19 cellular contexts compared by ENCODE assay signal in genomic region chr4:8285143-8285975, GRCh38. TPM values are rescaled to one million over a fixed set of nuclear protein-coding genes. Genes with fewer than 3 reads are reported as not detected.
"Had no signal": no experiment of that assay in that cellular context is flagged by ENCODE, and none has a peak within 500 bp of the region (broad histone marks: within the 10 kb centered on the region; RNA-seq: fewer than 3 reads in every experiment).

No MANE protein-coding gene starts in this region.

- H3K4me3 ChIP-seq: body of pancreas, prostate gland, thyroid gland had no signal

- H3K4me1 ChIP-seq: body of pancreas, thyroid gland had no signal

- H3K27me3 ChIP-seq: body of pancreas, thyroid gland had no signal

- H3K9me3 ChIP-seq: body of pancreas, prostate gland, thyroid gland had no signal

- H3K27ac ChIP-seq: body of pancreas, prostate gland, thyroid gland had no signal

- FAIRE-seq: urothelium cell line had no signal

- H3K27ac Mint-ChIP-seq: activated B cell treated with CpG ODN at 0.5 μM for 24 hours; activated CD8-positive, alpha-beta T cell treated with anti-CD3 and anti-CD28 coated beads for 36 hours; naive thymus-derived CD4-positive, alpha-beta T cell; T-helper 2 cell treated with Interferon-gamma antibody and Interleukin-4, amounts not matched to agents 5 μg/mL and 100 μg/mL, for 36 hours had no signal

- H3K9me3 Mint-ChIP-seq: activated B cell treated with CpG ODN at 0.5 μM for 24 hours; activated CD8-positive, alpha-beta T cell treated with anti-CD3 and anti-CD28 coated beads for 36 hours; activated T-cell treated with anti-CD3 and anti-CD28 coated beads, Interleukin-2, amount 50 U/mL, for 4 hours; central memory CD8-positive, alpha-beta T cell; naive thymus-derived CD4-positive, alpha-beta T cell; T-helper 2 cell treated with Interferon-gamma antibody and Interleukin-4, amounts not matched to agents 5 μg/mL and 100 μg/mL, for 36 hours had no signal

- ATAC-seq: activated CD8-positive, alpha-beta T cell treated with anti-CD3 and anti-CD28 coated beads for 36 hours; activated T-cell treated with anti-CD3 and anti-CD28 coated beads, Interleukin-2, amount 50 U/mL, for 4 hours; body of pancreas; naive thymus-derived CD4-positive, alpha-beta T cell had no signal

- H3K36me3 Mint-ChIP-seq: naive thymus-derived CD4-positive, alpha-beta T cell had no signal

- H3K36me3 ChIP-seq: prostate gland, thyroid gland had no signal

- H3K27me3 Mint-ChIP-seq: activated CD8-positive, alpha-beta T cell treated with anti-CD3 and anti-CD28 coated beads for 36 hours; central memory CD8-positive, alpha-beta T cell; naive thymus-derived CD4-positive, alpha-beta T cell had no signal

- H3K4me1 Mint-ChIP-seq: central memory CD8-positive, alpha-beta T cell had no signal

- H3K4me3 Mint-ChIP-seq: activated B cell treated with CpG ODN at 0.5 μM for 24 hours; activated CD8-positive, alpha-beta T cell treated with anti-CD3 and anti-CD28 coated beads for 36 hours; activated T-cell treated with anti-CD3 and anti-CD28 coated beads, Interleukin-2, amount 50 U/mL, for 4 hours; central memory CD8-positive, alpha-beta T cell; naive thymus-derived CD4-positive, alpha-beta T cell; T-helper 2 cell treated with Interferon-gamma antibody and Interleukin-4, amounts not matched to agents 5 μg/mL and 100 μg/mL, for 36 hours had no signal

- DNase-seq: activated B cell treated with CpG ODN at 0.5 μM for 24 hours; activated CD4-positive, alpha-beta T cell treated with anti-CD3 and anti-CD28 coated beads for 48 hours; activated CD8-positive, alpha-beta T cell treated with anti-CD3 and anti-CD28 coated beads for 36 hours; activated effector memory CD4-positive, alpha-beta T cell treated with Interleukin-2 at 50 U/mL for 16 hours; activated naive CD4-positive, alpha-beta T cell treated with anti-CD3 and anti-CD28 coated beads, Interleukin-2, amount 50 U/mL, for 16 hours; activated T-cell treated with anti-CD3 and anti-CD28 coated beads, Interleukin-2, amount 50 U/mL, for 4 hours; body of pancreas; effector memory CD4-positive, alpha-beta T cell; foreskin fibroblast; naive thymus-derived CD4-positive, alpha-beta T cell; nucleus accumbens; stimulated activated CD4-positive, alpha-beta T cell treated with anti-CD3 and anti-CD28 coated beads, Interleukin-12 subunit alpha, Interleukin-12 subunit beta, amount 100 ng/mL, for 4 hours; stimulated activated CD4-positive, alpha-beta T cell treated with anti-CD3 and anti-CD28 coated beads, Interleukin-2, amount 100 ng/mL, for 24 hours; thyroid gland had no signal

RNA-seq across cellular contexts. Expression of gene HTRA3, which starts 15.8 kb away (rescaled TPM):
- total RNA-seq: activated B cell treated with CpG ODN at 0.5 μM for 24 hours; activated T-cell treated with anti-CD3 and anti-CD28 coated beads, Interleukin-2, amount 50 U/mL, for 4 hours; mononuclear cell; naive thymus-derived CD4-positive, alpha-beta T cell had no signal
- polyA plus RNA-seq: naive thymus-derived CD4-positive, alpha-beta T cell had no signal
